In genomic region chr12:65881965-65882413, GRCh38 we compare ENCODE assay signal across 9 cellular contexts. TPM values are rescaled to one million over a fixed set of nuclear protein-coding genes. Genes with fewer than 3 reads are reported as not detected.
DNase-seq lines count a peak whose midpoint lies in the region; ATAC-seq lines count a peak whose summit lies in the region.
"Had no signal": no experiment of that assay in that cellular context is flagged by ENCODE, and none has a peak within 500 bp of the region (broad histone marks: within the 10 kb centered on the region; RNA-seq: fewer than 3 reads in every experiment).

No MANE protein-coding gene starts in this region.

- no peaks in the 10 kb centered on the region for H3K4me1 Mint-ChIP-seq in activated T-helper 17 cell treated with anti-CD3 and anti-CD28 coated beads, Interleukin-2, amount 50 U/mL, for 72 hours

- H3K79me1 ChIP-seq in mesenchymal stem cell (replicated peaks; ENCODE audit: low read length, poor library complexity, severe bottlenecking) = no peaks in the 10 kb centered on the region

- H3K9me3 Mint-ChIP-seq in activated T-helper 17 cell treated with anti-CD3 and anti-CD28 coated beads, Interleukin-2, amount 50 U/mL, for 72 hours = no peaks in the 10 kb centered on the region

- peak overlapping the region; percentile 23 for H3K4me2 ChIP-seq in mesenchymal stem cell (ENCODE audit: low read length, poor library complexity, severe bottlenecking)

- no peak for ATAC-seq in activated T-helper 17 cell treated with anti-CD3 and anti-CD28 coated beads, Interleukin-2, amount 50 U/mL, for 72 hours (replicated peaks)

- 94% methylated on average over 15 of the region's 15 CpGs for WGBS in mesenchymal stem cell
- WGBS in thymus = 5% methylated on average over 15 of the region's 15 CpGs

- no peak overlapping the region for H3K14ac ChIP-seq in mesenchymal stem cell (ENCODE audit: low read length in 2 of 2)

- H3K9ac ChIP-seq in mesenchymal stem cell (ENCODE audit: low read length) = peak overlapping the region; percentile 90

- H3K27ac ChIP-seq in mesenchymal stem cell (ENCODE audit: low read length, poor library complexity, severe bottlenecking) = peak overlapping the region; percentile 85
- H3K27ac ChIP-seq in thymus (ENCODE audit: low read depth) = no peak overlapping the region

- peak overlapping the region; percentile 65 for H4K8ac ChIP-seq in mesenchymal stem cell (ENCODE audit: low read length)

- H2BK15ac ChIP-seq in mesenchymal stem cell (ENCODE audit: low read depth, poor library complexity, severe bottlenecking) = peak overlapping the region; percentile 55

- no peak overlapping the region for H3K27ac Mint-ChIP-seq in activated T-helper 17 cell treated with anti-CD3 and anti-CD28 coated beads, Interleukin-2, amount 50 U/mL, for 72 hours

- H3K9me3 ChIP-seq in mesenchymal stem cell (ENCODE audit: control insufficient read depth, low read length) (no peaks in the 10 kb centered on the region), thymus (ENCODE audit: control insufficient read depth) (no peaks in the 10 kb centered on the region)
- H3K9me3 ChIP-seq: BLaER1 treated with 17β-estradiol and CSF1 and Interleukin-3, amounts not matched to agents 10 nM and 100 nM had no signal

- no peak overlapping the region for H3K4me3 Mint-ChIP-seq in activated T-helper 17 cell treated with anti-CD3 and anti-CD28 coated beads, Interleukin-2, amount 50 U/mL, for 72 hours

- DNase-seq in activated gamma-delta T cell treated with Interleukin-2 at 50 U/mL for 16 hours (peak; percentile 5), activated gamma-delta T cell (lab: John Stamatoyannopoulos, UW) (no peak), dermis microvascular lymphatic vessel endothelial cell (ENCODE audit: low read depth in 2 of 2) (peak; percentile 91), mesenchymal stem cell (no peak), GM19240 (ENCODE audit: insufficient read length, low spot score) (no peak), NCI-H1048 (lab: John Stamatoyannopoulos, UW) (no peak)

- no peak overlapping the region for H2BK5ac ChIP-seq in mesenchymal stem cell (ENCODE audit: low read depth, low read length, poor library complexity, severe bottlenecking)

- peak overlapping the region; percentile 50 for H2AK5ac ChIP-seq in mesenchymal stem cell (ENCODE audit: low read length, severe bottlenecking)

- H3K18ac ChIP-seq in mesenchymal stem cell (ENCODE audit: low read depth in 1 of 2, low read length in 2 of 2) = peak overlapping the region; percentile 9 to 76

- H2AFZ ChIP-seq in mesenchymal stem cell (ENCODE audit: low read depth, low read length) = no peak overlapping the region

- H3K27me3 Mint-ChIP-seq in activated T-helper 17 cell treated with anti-CD3 and anti-CD28 coated beads, Interleukin-2, amount 50 U/mL, for 72 hours = peaks cover 25% of the 10 kb centered on the region

- no peaks in the 10 kb centered on the region for H3K27me3 ChIP-seq in mesenchymal stem cell (ENCODE audit: control insufficient read depth in 1 of 2, insufficient read depth in 1 of 2, low read length in 2 of 2)
- no peaks in the 10 kb centered on the region for H3K27me3 ChIP-seq in thymus (ENCODE audit: control insufficient read depth, insufficient read depth)

- H3K4me3 ChIP-seq in mesenchymal stem cell (ENCODE audit: insufficient read depth in 1 of 2, low read depth in 1 of 2, low read length in 2 of 2) (peak overlapping the region in 1 of 2 experiments; percentile 85), thymus (ENCODE audit: low read length) (peak overlapping the region; percentile 28)

- H3K4ac ChIP-seq in mesenchymal stem cell (ENCODE audit: low read depth in 1 of 2, low read length in 2 of 2) = peak overlapping the region; percentile 16 to 77

- peak overlapping the region; percentile 50 for H2BK120ac ChIP-seq in mesenchymal stem cell (ENCODE audit: low read depth, low read length)

- H4K91ac ChIP-seq in mesenchymal stem cell (ENCODE audit: low read length) = peak overlapping the region; percentile 67

- no peak overlapping the region for H3K23ac ChIP-seq in mesenchymal stem cell (ENCODE audit: low read length in 2 of 2)

- peak overlapping the region; percentile 11 to 20 for H2BK12ac ChIP-seq in mesenchymal stem cell (ENCODE audit: low read length in 2 of 2)

- peaks cover 20% of the 10 kb centered on the region for H3K4me1 ChIP-seq in mesenchymal stem cell (ENCODE audit: control insufficient read depth, insufficient read depth, low read depth, low read length)
- H3K4me1 ChIP-seq in thymus (ENCODE audit: control insufficient read depth, insufficient read depth, low read length) = no peaks in the 10 kb centered on the region

- H3K36me3 Mint-ChIP-seq in activated T-helper 17 cell treated with anti-CD3 and anti-CD28 coated beads, Interleukin-2, amount 50 U/mL, for 72 hours (ENCODE audit: low read depth) = no peaks in the 10 kb centered on the region

- H3K36me3 ChIP-seq in mesenchymal stem cell (ENCODE audit: control insufficient read depth in 1 of 2, insufficient read depth in 2 of 2, low read depth in 1 of 2, low read length in 2 of 2) (peaks cover 17 to 62% of the 10 kb centered on the region in 2 experiments), thymus (ENCODE audit: control insufficient read depth, insufficient read depth) (no peaks in the 10 kb centered on the region)
- H3K36me3 ChIP-seq: BLaER1 treated with 17β-estradiol and CSF1 and Interleukin-3, amounts not matched to agents 10 nM and 100 nM had no signal

RNA-seq across cellular contexts. Expression of gene HMGA2, which starts 57.7 kb away (rescaled TPM):
- 2.8 and 4.6 TPM in 2 replicates for total RNA-seq in dermis microvascular lymphatic vessel endothelial cell
- 146 TPM for polyA plus RNA-seq in mesenchymal stem cell (2013, experiment 1 of 2)
- 149 TPM for polyA plus RNA-seq in mesenchymal stem cell (2013, experiment 2 of 2)
- polyA plus RNA-seq in thymus = 0.18 TPM
- not detected for total RNA-seq in activated T-helper 17 cell treated with anti-CD3 and anti-CD28 coated beads, Interleukin-2, amount 50 U/mL, for 72 hours

Comparison
In these comparisons a context has a peak if more than half of its experiments do, and no peak if none do; other contexts are left out.
1. DNase-seq: peak in activated gamma-delta T cell treated with Interleukin-2 at 50 U/mL for 16 hours (single experiment) and dermis microvascular lymphatic vessel endothelial cell (2 of 2); none in activated gamma-delta T cell (single experiment), mesenchymal stem cell (single experiment), GM19240 (single experiment) and NCI-H1048 (single experiment).